17 cellular contexts compared by ENCODE assay signal in the genomic region with DNA sequence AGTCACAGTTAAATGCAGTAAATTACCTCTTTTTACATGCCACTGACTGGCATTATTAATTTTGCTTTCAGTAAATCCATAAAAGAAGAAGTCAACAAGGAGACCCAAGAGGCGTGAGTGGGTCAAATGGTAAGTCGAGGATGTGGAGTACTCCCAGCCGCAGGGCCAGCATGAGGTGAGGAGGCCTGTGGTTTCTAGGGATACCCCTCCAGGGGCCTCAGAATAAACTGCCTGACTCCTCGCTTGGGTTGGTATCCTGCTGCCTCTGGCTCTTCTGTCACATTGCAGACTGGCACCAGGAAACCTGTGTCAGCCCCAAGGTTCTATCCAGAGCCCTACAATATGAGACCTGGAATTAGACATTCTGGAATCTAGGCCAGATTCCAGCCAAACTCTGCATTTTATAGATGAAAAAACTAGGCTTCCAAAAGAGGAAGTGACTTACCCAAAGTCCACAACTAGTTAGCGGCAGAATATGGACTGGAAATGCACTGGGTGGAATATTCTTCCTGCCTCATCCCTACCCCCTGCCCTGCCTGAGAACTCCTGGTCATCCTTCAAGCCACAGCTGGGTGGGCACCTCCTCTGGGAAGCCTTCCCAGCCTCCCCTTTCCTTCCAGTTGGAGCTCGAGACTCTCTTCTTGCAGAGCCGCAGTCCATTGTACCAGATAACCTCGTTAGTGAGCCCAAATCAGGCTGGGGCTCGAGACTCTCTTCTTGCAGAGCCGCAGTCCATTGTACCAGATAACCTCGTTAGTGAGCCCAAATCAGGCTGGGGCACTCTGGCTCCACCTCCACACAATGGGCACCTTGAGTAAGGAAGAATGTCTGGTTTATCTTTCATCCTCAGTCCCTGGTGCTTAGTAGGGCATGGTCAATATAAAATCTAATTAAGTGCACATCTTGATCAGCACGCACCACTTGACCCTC. TPM values are rescaled to one million over a fixed set of nuclear protein-coding genes. Genes with fewer than 3 reads are reported as not detected.
DNase-seq lines count a peak whose midpoint lies in the region; ATAC-seq and TF ChIP-seq lines count a peak whose summit lies in the region.
"Had no signal": no experiment of that assay in that cellular context is flagged by ENCODE, and none has a peak within 500 bp of the region (broad histone marks: within the 10 kb centered on the region; RNA-seq: fewer than 3 reads in every experiment).

No MANE protein-coding gene starts in this region.

- no peaks in the 10 kb centered on the region for H3K36me3 Mint-ChIP-seq in neural progenitor cell

- H3K27me3 Mint-ChIP-seq in neural progenitor cell (ENCODE audit: insufficient read depth, low read depth): no peaks in the 10 kb centered on the region
- H3K27me3 Mint-ChIP-seq: CD4-positive, alpha-beta memory T cell had no signal

- H3K9me3 Mint-ChIP-seq in neural progenitor cell: no peaks in the 10 kb centered on the region
- H3K9me3 Mint-ChIP-seq: CD4-positive, alpha-beta memory T cell had no signal

- no peak overlapping the region for H3K9ac ChIP-seq in neural progenitor cell

- TF ChIP-seq CTCF in RWPE1 (conservative IDR thresholded peaks at IDR 0.05; ENCODE audit: low read depth) (no peak), neural progenitor cell (IDR thresholded peaks at IDR 0.05) (no peak)

- no peak overlapping the region for H3K4me3 ChIP-seq in neural progenitor cell
- H3K4me3 ChIP-seq: MG63, SK-N-MC had no signal

- H3K27ac ChIP-seq in RWPE1 (peak overlapping the region; percentile 14), neural progenitor cell (no peak overlapping the region)
- H3K27ac ChIP-seq: SK-N-MC had no signal

- no peak overlapping the region for H3K4me2 ChIP-seq in neural progenitor cell

- H4K20me1 ChIP-seq in neural progenitor cell (ENCODE audit: low read depth): no peaks in the 10 kb centered on the region

- no peaks in the 10 kb centered on the region for H3K9me3 ChIP-seq in neural progenitor cell (ENCODE audit: low read depth)
- H3K9me3 ChIP-seq: BE2C, MG63 had no signal

- no peak overlapping the region for H3K27ac Mint-ChIP-seq in neural progenitor cell
- H3K27ac Mint-ChIP-seq: CD4-positive, alpha-beta memory T cell had no signal

- peaks cover 4% of the 10 kb centered on the region for H3K4me1 Mint-ChIP-seq in neural progenitor cell
- H3K4me1 Mint-ChIP-seq: CD4-positive, alpha-beta memory T cell had no signal

- no peak overlapping the region for H3K4me3 Mint-ChIP-seq in neural progenitor cell
- H3K4me3 Mint-ChIP-seq: CD4-positive, alpha-beta memory T cell had no signal

- H3K27me3 ChIP-seq in neural progenitor cell: no peaks in the 10 kb centered on the region
- H3K27me3 ChIP-seq: MG63 had no signal

- POLR2A ChIA-PET in RWPE1 (lab: Yijun Ruan, JAX; ENCODE audit: low non-redundant PET): no interaction called here

- no peaks in the 10 kb centered on the region for H3F3A ChIP-seq in neural progenitor cell (ENCODE audit: low read depth)

- no peak overlapping the region for H2AFZ ChIP-seq in neural progenitor cell (replicated peaks)

- H3K79me2 ChIP-seq in neural progenitor cell (ENCODE audit: low read depth): no peaks in the 10 kb centered on the region

- peaks cover 16% of the 10 kb centered on the region for H3K4me1 ChIP-seq in neural progenitor cell
- H3K4me1 ChIP-seq: BE2C had no signal

- DNase-seq in NCI-H2171 treated with DMSO at 0.1 percent for 48 hours (lab: John Stamatoyannopoulos, UW) (peak; percentile 35), NCI-H2171 (lab: John Stamatoyannopoulos, UW) (no peak), KBM-7 (peak; percentile 51), RWPE1 (ENCODE audit: low spot score) (no peak), neural progenitor cell (ENCODE audit: low spot score) (peak; percentile 50), OCI-M1 (lab: John Stamatoyannopoulos, UW) (no peak)
- DNase-seq: BE2C; CD4-positive, alpha-beta memory T cell; DMS53; Karpas-422; NCI-H2029; NCI-H774; SHP77 had no signal

- no peak for ATAC-seq in HG02678 (IDR thresholded peaks at IDR 0.05; ENCODE audit: unreplicated experiment)
- ATAC-seq in GM21528 (IDR thresholded peaks at IDR 0.05; ENCODE audit: low FRiP score, unreplicated experiment): no peak

- no peaks in the 10 kb centered on the region for H3K36me3 ChIP-seq in neural progenitor cell
- H3K36me3 ChIP-seq: BE2C, MG63 had no signal

- CTCF ChIA-PET in RWPE1 (lab: Yijun Ruan, JAX): no interaction called here

- in situ Hi-C loops in KBM-7 (cut with MboI; ENCODE audit: low pct_unique_long_range_greater_than_20kb, low sequenced_read_pairs): no loop called here

RNA-seq across cellular contexts. Expression of a gene that starts 22.6 kb away (rescaled TPM):
- total RNA-seq in neural progenitor cell (ENCODE audit: low replicate concordance): 0.59 and 1.4 TPM in 2 replicates

RNA-seq across cellular contexts. Expression of a gene that starts 22.8 kb away (rescaled TPM):
- total RNA-seq in neural progenitor cell (ENCODE audit: low replicate concordance): 4.5 and 7.5 TPM in 2 replicates

Comparison
In these comparisons a context has a peak if more than half of its experiments do, and no peak if none do; other contexts are left out.
1. DNase-seq: peak in NCI-H2171 treated with DMSO at 0.1 percent for 48 hours (single experiment), KBM-7 (single experiment) and neural progenitor cell (single experiment); none in NCI-H2171 (single experiment), RWPE1 (single experiment) and OCI-M1 (single experiment).